Comparison of ENCODE assay signal across 10 cellular contexts in genomic region chr1:21775985-21776562, GRCh38. TPM values are rescaled to one million over a fixed set of nuclear protein-coding genes. Genes with fewer than 3 reads are reported as not detected.
DNase-seq lines count a peak whose midpoint lies in the region; ATAC-seq and TF ChIP-seq lines count a peak whose summit lies in the region.
"Had no signal": no experiment of that assay in that cellular context is flagged by ENCODE, and none has a peak within 500 bp of the region (broad histone marks: within the 10 kb centered on the region; RNA-seq: fewer than 3 reads in every experiment).

No MANE protein-coding gene starts in this region.

- H3K27ac ChIP-seq in caudate nucleus (ENCODE audit: low read depth, low read length) (peak overlapping the region; percentile 79), smooth muscle cell (ENCODE audit: low read depth) (peak overlapping the region; percentile 23)

- no peaks in the 10 kb centered on the region for H3K27me3 Mint-ChIP-seq in activated T-cell treated with anti-CD3 and anti-CD28 coated beads, Interleukin-2, amount 50 U/mL, for 4 hours (ENCODE audit: low read depth)

- H3K27me3 ChIP-seq in smooth muscle cell (ENCODE audit: low read depth): no peaks in the 10 kb centered on the region

- no peaks in the 10 kb centered on the region for H3K9me3 ChIP-seq in smooth muscle cell (replicated peaks; ENCODE audit: low read depth)
- H3K9me3 ChIP-seq: HAP-1 had no signal

- H3K36me3 Mint-ChIP-seq in activated T-cell treated with anti-CD3 and anti-CD28 coated beads, Interleukin-2, amount 50 U/mL, for 4 hours (ENCODE audit: insufficient read depth): peaks cover 6% of the 10 kb centered on the region

- intact Hi-C loops in lower leg skin (cut with DNase I; ENCODE audit: low total_unique reads): no loop called here

- peaks cover 100% of the 10 kb centered on the region for H3K79me2 ChIP-seq in smooth muscle cell (ENCODE audit: low read depth)

- no peak overlapping the region for H3K9ac ChIP-seq in smooth muscle cell (ENCODE audit: low read depth)

- no peak for TF ChIP-seq CTCF in smooth muscle cell (IDR thresholded peaks at IDR 0.05; ENCODE audit: borderline replicate concordance, insufficient read depth, poor library complexity, severe bottlenecking)
- TF ChIP-seq CTCF in lower leg skin (IDR thresholded peaks at IDR 0.05): peak in 1 of 3 donors; percentile 66

- H4K20me1 ChIP-seq in smooth muscle cell (ENCODE audit: low read depth): peaks cover 97% of the 10 kb centered on the region

- ATAC-seq in activated T-cell treated with anti-CD3 and anti-CD28 coated beads, Interleukin-2, amount 50 U/mL, for 4 hours: peak; percentile 20 to 32
- ATAC-seq in HG03135 (IDR thresholded peaks at IDR 0.05; ENCODE audit: unreplicated experiment): no peak

- no peak overlapping the region for H2AFZ ChIP-seq in smooth muscle cell (ENCODE audit: low read depth)

- peak overlapping the region; percentile 2 for H3K4me3 Mint-ChIP-seq in activated T-cell treated with anti-CD3 and anti-CD28 coated beads, Interleukin-2, amount 50 U/mL, for 4 hours

- no peaks in the 10 kb centered on the region for H3K4me1 ChIP-seq in smooth muscle cell (ENCODE audit: low read depth)

- H3K4me3 ChIP-seq in smooth muscle cell (no peak overlapping the region), lower leg skin (ENCODE audit: low read depth, poor library complexity, severe bottlenecking) (no peak overlapping the region)
- H3K4me3 ChIP-seq: HAP-1 had no signal

- no peak overlapping the region for H3K4me2 ChIP-seq in smooth muscle cell

- H3K36me3 ChIP-seq in smooth muscle cell (ENCODE audit: low read depth): no peaks in the 10 kb centered on the region

- H3F3A ChIP-seq in smooth muscle cell (ENCODE audit: low read depth): no peaks in the 10 kb centered on the region

- peaks cover 62% of the 10 kb centered on the region for H3K4me1 Mint-ChIP-seq in activated T-cell treated with anti-CD3 and anti-CD28 coated beads, Interleukin-2, amount 50 U/mL, for 4 hours (ENCODE audit: low read depth)

- DNase-seq in activated T-cell treated with anti-CD3 and anti-CD28 coated beads, Interleukin-2, amount 50 U/mL, for 4 hours: no peak
- no peak for DNase-seq in activated T-cell treated with anti-CD3 and anti-CD28 coated beads for 4 hours
- peak; percentile 48 for DNase-seq in OCI-M1 (lab: John Stamatoyannopoulos, UW)
- DNase-seq in caudate nucleus (lab: John Stamatoyannopoulos, UW): no peak
- no peak for DNase-seq in smooth muscle cell (lab: John Stamatoyannopoulos, UW; ENCODE audit: unreplicated experiment)
- DNase-seq in lower leg skin (ENCODE audit: low spot score in 2 of 2): no peak
- DNase-seq in NCI-H2227 treated with DMSO at 0.1 percent for 48 hours (lab: John Stamatoyannopoulos, UW): no peak
- DNase-seq: NCI-H446 had no signal

- no peak for TF ChIP-seq POLR2A in lower leg skin (IDR thresholded peaks at IDR 0.05)

- H3K9me3 Mint-ChIP-seq in activated T-cell treated with anti-CD3 and anti-CD28 coated beads, Interleukin-2, amount 50 U/mL, for 4 hours: no peaks in the 10 kb centered on the region

RNA-seq across cellular contexts. Expression of gene USP48, which starts 6.9 kb away (rescaled TPM):
- total RNA-seq in activated T-cell treated with anti-CD3 and anti-CD28 coated beads, Interleukin-2, amount 50 U/mL, for 4 hours: 10 to 100 TPM; 49.0 to 52.2 (median 50.6) TPM
- total RNA-seq in smooth muscle cell (51.7 and 76.0 TPM in 2 replicates), lower leg skin (10 to 100 TPM; 26.9 to 38.1 (median 31.5) TPM)
- polyA plus RNA-seq in smooth muscle cell: 34.5 and 45.3 TPM in 2 replicates

RNA-seq across cellular contexts. Expression of gene LDLRAD2, which starts 36.0 kb away (rescaled TPM):
- total RNA-seq in activated T-cell treated with anti-CD3 and anti-CD28 coated beads, Interleukin-2, amount 50 U/mL, for 4 hours: under 1 TPM in 1 of 3 donors, not detected in 2; 0.05 TPM
- total RNA-seq in smooth muscle cell: 0.04 and 0.13 TPM in 2 replicates
- 6.8 and 7.9 TPM in 2 replicates for polyA plus RNA-seq in smooth muscle cell
- total RNA-seq in lower leg skin: under 1 TPM in 1 of 4 donors, not detected in 3; 0.19 TPM
